In the genomic region with DNA sequence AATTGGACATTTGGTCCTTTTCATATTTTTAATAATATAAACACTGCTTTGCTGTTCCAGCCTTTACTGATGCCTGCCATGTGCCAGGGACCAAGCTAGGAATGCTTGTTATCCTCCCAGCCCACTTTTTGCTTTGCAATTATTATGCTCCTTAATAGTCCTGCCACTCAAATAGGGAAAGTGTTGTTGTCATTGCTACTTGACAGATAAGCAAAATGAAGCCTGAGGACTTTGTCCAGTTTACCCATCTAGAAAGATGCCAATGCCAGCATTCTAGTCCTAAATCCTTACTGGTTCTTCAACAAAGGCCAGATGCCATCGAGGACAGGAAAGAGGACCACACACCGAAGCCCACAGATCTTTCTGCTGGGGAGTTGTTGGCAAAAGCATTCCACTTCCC, we compare ENCODE assay signal across 2 cellular contexts.
TF ChIP-seq lines count a peak whose summit lies in the region.

No MANE protein-coding gene starts in this region.

TF ChIP-seq in liver, 16 proteins besides CTCF, POLR2A, EP300 and RAD21 (continued from another document):
- TF ChIP-seq, protein P1, sequence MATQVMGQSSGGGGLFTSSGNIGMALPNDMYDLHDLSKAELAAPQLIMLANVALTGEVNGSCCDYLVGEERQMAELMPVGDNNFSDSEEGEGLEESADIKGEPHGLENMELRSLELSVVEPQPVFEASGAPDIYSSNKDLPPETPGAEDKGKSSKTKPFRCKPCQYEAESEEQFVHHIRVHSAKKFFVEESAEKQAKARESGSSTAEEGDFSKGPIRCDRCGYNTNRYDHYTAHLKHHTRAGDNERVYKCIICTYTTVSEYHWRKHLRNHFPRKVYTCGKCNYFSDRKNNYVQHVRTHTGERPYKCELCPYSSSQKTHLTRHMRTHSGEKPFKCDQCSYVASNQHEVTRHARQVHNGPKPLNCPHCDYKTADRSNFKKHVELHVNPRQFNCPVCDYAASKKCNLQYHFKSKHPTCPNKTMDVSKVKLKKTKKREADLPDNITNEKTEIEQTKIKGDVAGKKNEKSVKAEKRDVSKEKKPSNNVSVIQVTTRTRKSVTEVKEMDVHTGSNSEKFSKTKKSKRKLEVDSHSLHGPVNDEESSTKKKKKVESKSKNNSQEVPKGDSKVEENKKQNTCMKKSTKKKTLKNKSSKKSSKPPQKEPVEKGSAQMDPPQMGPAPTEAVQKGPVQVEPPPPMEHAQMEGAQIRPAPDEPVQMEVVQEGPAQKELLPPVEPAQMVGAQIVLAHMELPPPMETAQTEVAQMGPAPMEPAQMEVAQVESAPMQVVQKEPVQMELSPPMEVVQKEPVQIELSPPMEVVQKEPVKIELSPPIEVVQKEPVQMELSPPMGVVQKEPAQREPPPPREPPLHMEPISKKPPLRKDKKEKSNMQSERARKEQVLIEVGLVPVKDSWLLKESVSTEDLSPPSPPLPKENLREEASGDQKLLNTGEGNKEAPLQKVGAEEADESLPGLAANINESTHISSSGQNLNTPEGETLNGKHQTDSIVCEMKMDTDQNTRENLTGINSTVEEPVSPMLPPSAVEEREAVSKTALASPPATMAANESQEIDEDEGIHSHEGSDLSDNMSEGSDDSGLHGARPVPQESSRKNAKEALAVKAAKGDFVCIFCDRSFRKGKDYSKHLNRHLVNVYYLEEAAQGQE (IDR thresholded peaks at IDR 0.05), result no peak
- TF ChIP-seq HNF4A (conservative IDR thresholded peaks at IDR 0.05) (peak; percentile 48 to 59), YY1 (IDR thresholded peaks at IDR 0.05) (no peak), EGR1 (IDR thresholded peaks at IDR 0.05; ENCODE audit: low read depth in 2 of 2) (peak in 1 of 2 donors; percentile 8), FOXA2 (IDR thresholded peaks at IDR 0.05) (no peak), HNF4G (IDR thresholded peaks at IDR 0.05) (no peak), TAF1 (conservative IDR thresholded peaks at IDR 0.05) (no peak), SP1 (IDR thresholded peaks at IDR 0.05) (no peak)
- TF ChIP-seq, protein P2, sequence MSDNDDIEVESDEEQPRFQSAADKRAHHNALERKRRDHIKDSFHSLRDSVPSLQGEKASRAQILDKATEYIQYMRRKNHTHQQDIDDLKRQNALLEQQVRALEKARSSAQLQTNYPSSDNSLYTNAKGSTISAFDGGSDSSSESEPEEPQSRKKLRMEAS (IDR thresholded peaks at IDR 0.05), result no peak

TF ChIP-seq in HepG2, 621 proteins besides CTCF, POLR2A, EP300 and RAD21 (continued from another document):
- TF ChIP-seq LCORL (IDR thresholded peaks at IDR 0.05) (no peak), LCORL (CRISPR knock-in tag; IDR thresholded peaks at IDR 0.05) (no peak), ATM (IDR thresholded peaks at IDR 0.05; ENCODE audit: borderline replicate concordance) (no peak)
- TF ChIP-seq, protein P3, sequence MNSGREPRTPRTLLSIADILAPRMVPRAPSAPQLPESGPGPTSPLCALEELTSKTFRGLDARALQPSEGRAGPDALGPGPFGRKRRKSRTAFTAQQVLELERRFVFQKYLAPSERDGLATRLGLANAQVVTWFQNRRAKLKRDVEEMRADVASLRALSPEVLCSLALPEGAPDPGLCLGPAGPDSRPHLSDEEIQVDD (CRISPR knock-in tag; IDR thresholded peaks at IDR 0.05; ENCODE audit: borderline replicate concordance), result no peak
- TF ChIP-seq, protein P4, sequence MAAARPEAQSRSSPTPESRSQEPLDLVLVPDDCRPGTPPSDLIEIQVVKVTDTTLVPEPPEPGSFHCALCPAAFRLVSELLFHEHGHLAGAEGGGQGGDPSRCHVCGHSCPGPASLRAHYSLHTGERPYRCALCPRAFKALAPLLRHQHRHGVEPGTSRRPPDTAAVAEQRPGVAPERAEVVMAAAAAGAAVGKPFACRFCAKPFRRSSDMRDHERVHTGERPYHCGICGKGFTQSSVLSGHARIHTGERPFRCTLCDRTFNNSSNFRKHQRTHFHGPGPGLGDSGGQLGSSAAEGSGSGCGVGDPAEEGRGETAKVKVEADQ (CRISPR knock-in tag; IDR thresholded peaks at IDR 0.05; ENCODE audit: borderline replicate concordance), result no peak
